ENCODE assay signal across 8 cellular contexts in the genomic region with DNA sequence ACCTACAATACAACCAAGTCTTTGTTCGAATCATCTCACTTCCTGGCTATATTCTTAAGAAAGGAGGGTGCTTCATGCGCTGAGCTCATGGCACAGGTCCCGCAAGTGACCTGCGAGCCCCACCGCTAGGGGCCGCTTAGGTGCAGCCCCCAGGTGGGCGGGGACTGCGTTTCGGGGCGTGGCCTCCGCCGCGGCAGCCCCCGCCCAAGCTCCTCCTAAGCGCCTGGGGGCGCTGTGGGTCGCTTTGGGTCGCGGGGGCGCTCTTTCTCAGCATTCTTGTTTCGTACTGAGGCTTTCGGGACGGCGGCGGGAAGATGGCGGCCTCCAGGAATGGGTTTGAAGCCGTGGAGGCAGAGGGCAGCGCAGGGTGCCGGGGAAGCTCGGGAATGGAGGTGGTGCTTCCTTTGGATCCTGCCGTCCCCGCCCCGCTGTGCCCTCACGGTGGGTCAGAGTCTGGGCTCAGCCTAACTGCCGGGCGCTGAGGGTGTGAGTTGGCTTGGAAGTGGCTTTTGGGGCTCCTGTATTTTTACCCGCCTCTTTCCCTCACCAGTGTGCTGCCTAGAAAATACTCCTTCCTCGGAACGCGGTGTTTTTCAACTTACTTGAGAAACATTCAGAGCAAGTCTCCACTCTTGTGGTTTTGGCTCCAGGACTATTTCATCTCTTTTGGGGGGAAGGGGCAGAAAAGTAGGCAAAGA. TPM values are rescaled to one million over a fixed set of nuclear protein-coding genes. Genes with fewer than 3 reads are reported as not detected.
DNase-seq lines count a peak whose midpoint lies in the region; ATAC-seq and TF ChIP-seq lines count a peak whose summit lies in the region.

A gene with protein sequence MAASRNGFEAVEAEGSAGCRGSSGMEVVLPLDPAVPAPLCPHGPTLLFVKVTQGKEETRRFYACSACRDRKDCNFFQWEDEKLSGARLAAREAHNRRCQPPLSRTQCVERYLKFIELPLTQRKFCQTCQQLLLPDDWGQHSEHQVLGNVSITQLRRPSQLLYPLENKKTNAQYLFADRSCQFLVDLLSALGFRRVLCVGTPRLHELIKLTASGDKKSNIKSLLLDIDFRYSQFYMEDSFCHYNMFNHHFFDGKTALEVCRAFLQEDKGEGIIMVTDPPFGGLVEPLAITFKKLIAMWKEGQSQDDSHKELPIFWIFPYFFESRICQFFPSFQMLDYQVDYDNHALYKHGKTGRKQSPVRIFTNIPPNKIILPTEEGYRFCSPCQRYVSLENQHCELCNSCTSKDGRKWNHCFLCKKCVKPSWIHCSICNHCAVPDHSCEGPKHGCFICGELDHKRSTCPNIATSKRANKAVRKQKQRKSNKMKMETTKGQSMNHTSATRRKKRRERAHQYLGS (plus strand): TSS at position 279 of the 698 bp plus-strand sequence. CDS start 36 bp downstream, at position 315.

- ATAC-seq in GM21528 (IDR thresholded peaks at IDR 0.05; ENCODE audit: low FRiP score, unreplicated experiment) (peak; percentile 86), IMR-90 (ENCODE audit: low read depth) (peak; percentile 100)

- H3K4me2 ChIP-seq in IMR-90 (ENCODE audit: low read depth, low read length): peak within 1 kb of the TSS; percentile 62
- peak within 1 kb of the TSS; percentile 69 for H3K4me2 ChIP-seq in OCI-LY7 (ENCODE audit: low read length)

- TF ChIP-seq CTCF in IMR-90 (conservative IDR thresholded peaks at IDR 0.05; ENCODE audit: low read depth, low read length) (peak; percentile 100; the same call in 1 of the 2 replicates), OCI-LY7 (conservative IDR thresholded peaks at IDR 0.05; ENCODE audit: low read length) (peak; percentile 99), epithelial cell of proximal tubule (conservative IDR thresholded peaks at IDR 0.05; ENCODE audit: low read depth, low read length) (peak; percentile 99)

- in situ Hi-C loops in IMR-90 (cut with MboI; ENCODE audit: low sequenced_read_pairs): no loop called here

- dilution Hi-C loops in IMR-90 (cut with HindIII; ENCODE audit: low sequenced_read_pairs, unreplicated experiment): no loop called here

- H3K9ac ChIP-seq in IMR-90 (ENCODE audit: low read depth, low read length) (peak within 1 kb of the TSS; percentile 85), mucosa of stomach (ENCODE audit: low read length) (peak within 1 kb of the TSS; percentile 66)

- peak within 1 kb of the TSS; percentile 80 for H4K5ac ChIP-seq in IMR-90 (ENCODE audit: low read depth, low read length)

- TF ChIP-seq RAD21 in IMR-90 (IDR thresholded peaks at IDR 0.05; ENCODE audit: low read length): peak; percentile 46

- H3K9me3 ChIP-seq in IMR-90 (ENCODE audit: control insufficient read depth, insufficient read depth, low read length) (no peaks in the 10 kb centered on the region), OCI-LY7 (ENCODE audit: low read length) (no peaks in the 10 kb centered on the region; the same call in 1 of the 2 replicates), mucosa of stomach (ENCODE audit: control insufficient read depth, low read length) (no peaks in the 10 kb centered on the region)

- H4K20me1 ChIP-seq in IMR-90 (ENCODE audit: insufficient read depth, low read length): no peaks in the 10 kb centered on the region
- H4K20me1 ChIP-seq in OCI-LY7 (ENCODE audit: insufficient read depth, low read length): no peaks in the 10 kb centered on the region

- H3K36me3 ChIP-seq in IMR-90 (ENCODE audit: control insufficient read depth, insufficient read depth, low read length) (no peaks in the 10 kb centered on the region; the same call in 1 of the 2 replicates), OCI-LY7 (ENCODE audit: insufficient read depth, low read length) (peaks cover 26% of the 10 kb centered on the region; the same call in 1 of the 2 replicates), mucosa of stomach (ENCODE audit: control insufficient read depth, insufficient read depth, low read length) (no peaks in the 10 kb centered on the region)

- H3K27me3 ChIP-seq in IMR-90 (ENCODE audit: control insufficient read depth, insufficient read depth, low read length): no peaks in the 10 kb centered on the region
- no peaks in the 10 kb centered on the region for H3K27me3 ChIP-seq in mucosa of stomach (ENCODE audit: control insufficient read depth, insufficient read depth, low read length)

- H3K14ac ChIP-seq in IMR-90 (replicated peaks; ENCODE audit: low read depth, low read length): peak within 1 kb of the TSS; percentile 39

- CTCF ChIA-PET in IMR-90 (lab: Yijun Ruan, JAX) (interaction anchor here (0.5 to 1.8 kb wide), 30 partner anchors 8 to 1168 kb away, joined by 3 to 18 read pairs (median 4); a partner anchor contains a TSS), OCI-LY7 (lab: Charles Lee; ENCODE audit: unreplicated experiment) (interaction anchor here (0.7 to 1.2 kb wide), 7 partner anchors 46 to 153 kb away, joined by 3 to 5 read pairs (median 3); a partner anchor contains a TSS)

- peak within 1 kb of the TSS; percentile 64; the same call in 1 of the 2 replicates for H3K56ac ChIP-seq in IMR-90 (ENCODE audit: extremely low read depth, insufficient read depth, low read length)

- intact Hi-C loops in IMR-90 (cut with micrococcal nuclease) (loop anchor here (1.0 to 2.0 kb wide), 3 partner anchors 54 to 152 kb away; a partner anchor contains a TSS), OCI-LY7 (cut with micrococcal nuclease; ENCODE audit: unreplicated experiment) (loop anchor here (1.0 to 2.0 kb wide), 5 partner anchors 54 to 152 kb away; a partner anchor contains a TSS)

- H2AFZ ChIP-seq in IMR-90 (replicated peaks; ENCODE audit: low read length, poor library complexity) (peak within 1 kb of the TSS; percentile 98), OCI-LY7 (ENCODE audit: low read length) (peak within 1 kb of the TSS; percentile 97)

- 0% methylated on average over 11 of the region's 40 CpGs; no CpG with 5 or more reads in 1 of the 2 experiments for WGBS in IMR-90 (ENCODE audit: extremely low coverage in 2 of 2, insufficient read length in 1 of 2), 2 experiments

- peak within 1 kb of the TSS; percentile 83 to 98 for H4K8ac ChIP-seq in IMR-90 (ENCODE audit: low read depth in 2 of 2, low read length in 2 of 2)

- peak within 1 kb of the TSS; percentile 36 for H2AK5ac ChIP-seq in IMR-90 (ENCODE audit: low read depth, low read length)

- peak within 1 kb of the TSS; percentile 64 for H2BK5ac ChIP-seq in IMR-90 (ENCODE audit: low read depth, low read length, poor library complexity, severe bottlenecking)

- no peaks in the 10 kb centered on the region; the same call in 1 of the 2 replicates for H3K9me1 ChIP-seq in IMR-90 (ENCODE audit: insufficient read depth, low read length)

- H2BK120ac ChIP-seq in IMR-90 (ENCODE audit: low read depth, low read length): peak within 1 kb of the TSS; percentile 23; the same call in 1 of the 2 replicates

- H4K91ac ChIP-seq in IMR-90 (ENCODE audit: insufficient read depth, low read depth, low read length): peak within 1 kb of the TSS; percentile 82

- H3K4ac ChIP-seq in IMR-90 (ENCODE audit: low read depth, low read length): peak within 1 kb of the TSS; percentile 83

- H3K27ac ChIP-seq in IMR-90 (ENCODE audit: insufficient read depth, low read length) (peak within 1 kb of the TSS; percentile 76), OCI-LY7 (ENCODE audit: low read depth, low read length, poor library complexity, severe bottlenecking) (peak within 1 kb of the TSS; percentile 48)

- POLR2A ChIA-PET in IMR-90 (lab: Charles Lee; ENCODE audit: unreplicated experiment) (no interaction called here), OCI-LY7 (lab: Charles Lee) (interaction anchor here (0.6 to 4.0 kb wide), 12 partner anchors 9 to 366 kb away, joined by 3 to 41 read pairs (median 4); a partner anchor contains a TSS)

- DNase-seq in DMS153 treated with DMSO at 0.1 percent for 48 hours (lab: John Stamatoyannopoulos, UW; ENCODE audit: unreplicated experiment): peak; percentile 19
- peak; percentile 90 for DNase-seq in IMR-90
- DNase-seq in OCI-LY7 (ENCODE audit: low spot score): peak; percentile 95
- DNase-seq in activated T-cell treated with anti-CD3 and anti-CD28 coated beads for 1 hour (ENCODE audit: low read depth): peak; percentile 89
- DNase-seq in epithelial cell of proximal tubule (ENCODE audit: low read depth): no peak
- peak; percentile 80 to 84 for DNase-seq in stimulated activated CD8-positive, alpha-beta memory T cell treated with anti-CD3 and anti-CD28 coated beads, Interleukin-7, amount 100 ng/mL, for 1 hour (ENCODE audit: low read depth in 2 of 2)

- peak within 1 kb of the TSS; percentile 79 for H3K4me3 ChIP-seq in IMR-90 (ENCODE audit: insufficient read depth, low read depth, low read length)
- H3K4me3 ChIP-seq in OCI-LY7 (ENCODE audit: low read depth, low read length, poor library complexity, severe bottlenecking): peak within 1 kb of the TSS; percentile 82
- peak within 1 kb of the TSS; percentile 74 for H3K4me3 ChIP-seq in epithelial cell of proximal tubule (ENCODE audit: low read depth, low read length)
- peak within 1 kb of the TSS; percentile 34 for H3K4me3 ChIP-seq in mucosa of stomach (ENCODE audit: low read length)

- H2BK20ac ChIP-seq in IMR-90 (ENCODE audit: low read depth, low read length): no peak within 1 kb of the TSS

- H3K9me2 ChIP-seq in OCI-LY7 (ENCODE audit: insufficient read depth, low read length): no peaks in the 10 kb centered on the region

- H3K18ac ChIP-seq in IMR-90 (ENCODE audit: low read depth, low read length): no peak within 1 kb of the TSS; the same call in 1 of the 2 replicates

- H2BK15ac ChIP-seq in IMR-90 (ENCODE audit: low read depth, low read length): no peak within 1 kb of the TSS

- peak within 1 kb of the TSS; percentile 87 for H2AK9ac ChIP-seq in IMR-90 (replicated peaks; ENCODE audit: low read depth, low read length, poor library complexity)

- H3K4me1 ChIP-seq in IMR-90 (ENCODE audit: control insufficient read depth, insufficient read depth, low read length): peaks cover 9% of the 10 kb centered on the region
- H3K4me1 ChIP-seq in OCI-LY7 (ENCODE audit: insufficient read depth, low read length, poor library complexity, severe bottlenecking): peaks cover 40% of the 10 kb centered on the region
- peaks cover 4% of the 10 kb centered on the region for H3K4me1 ChIP-seq in mucosa of stomach (ENCODE audit: control insufficient read depth, insufficient read depth, low read length)

- H3K23ac ChIP-seq in IMR-90 (ENCODE audit: low read depth, low read length): peak within 1 kb of the TSS; percentile 88

- BruUV-seq in IMR-90 (replicated peaks; lab: Mats Ljungman, UMichigan) (no TSS peak), OCI-LY7 (replicated peaks; lab: Mats Ljungman, UMichigan) (no TSS peak)

- peaks cover 3 to 17% of the 10 kb centered on the region in 2 experiments for H3K79me1 ChIP-seq in IMR-90 (ENCODE audit: low read depth in 1 of 2, low read length in 2 of 2)

- H3K79me2 ChIP-seq in OCI-LY7 (ENCODE audit: insufficient read depth, low read depth, low read length): peaks cover 16% of the 10 kb centered on the region

- peak; percentile 63; the same call in 1 of the 2 replicates for TF ChIP-seq POLR2A in IMR-90 (IDR thresholded peaks at IDR 0.05; ENCODE audit: low read depth, low read length)

RNA-seq across cellular contexts. Expression of the gene that starts here (rescaled TPM):
- 8.1 and 11.7 TPM in 2 replicates for total RNA-seq in IMR-90 (2012; rRNA removed)
- 6.2 and 7.9 TPM in 2 replicates for polyA plus RNA-seq in IMR-90 (2012; rRNA removed)
- polyA plus RNA-seq in IMR-90 (2012; cell fraction: cytosol; rRNA removed): 1.2 and 1.4 TPM in 2 replicates
- 5.7 and 30.6 TPM in 2 replicates for polyA plus RNA-seq in IMR-90 (2012; cell fraction: nucleus; rRNA removed; ENCODE audit: low replicate concordance)
- 12.4 and 14.9 TPM in 2 replicates for total RNA-seq in OCI-LY7 (2014; rRNA removed; shearing (Covaris generic))
- total RNA-seq in OCI-LY7 (2022): 15.2 and 15.5 TPM in 2 replicates
- total RNA-seq in epithelial cell of proximal tubule: 8.0 and 17.2 TPM in 2 replicates
